Comparison of ENCODE assay signal across 9 cellular contexts in the genomic region with DNA sequence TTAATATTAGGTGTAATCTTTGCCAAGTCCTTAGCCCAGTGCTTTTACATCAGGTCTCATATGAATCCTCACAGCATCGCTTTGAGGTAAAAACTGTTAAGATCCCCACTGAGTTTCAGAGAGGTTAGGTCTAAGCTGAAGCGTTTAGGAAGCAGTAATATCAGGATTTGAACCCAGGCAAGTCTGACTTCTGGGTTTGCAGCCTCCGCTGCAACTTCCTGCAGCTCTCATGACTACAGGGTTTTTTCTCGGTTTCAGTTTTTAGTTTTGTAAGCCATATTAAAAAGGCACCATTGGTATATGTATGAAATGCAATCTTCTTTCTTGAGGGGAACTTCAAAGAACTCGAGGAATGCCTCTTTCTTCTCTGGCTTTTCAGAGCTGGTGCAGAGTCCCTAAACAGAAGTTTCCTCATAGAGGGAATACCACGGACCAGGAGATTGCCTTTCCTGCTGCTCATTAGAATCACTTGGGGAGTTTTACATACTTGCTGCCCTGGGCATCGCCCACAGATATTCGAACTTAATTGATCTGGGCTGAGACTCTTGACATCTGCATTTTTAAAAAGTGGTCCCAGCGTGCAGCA. TPM values are rescaled to one million over a fixed set of nuclear protein-coding genes. Genes with fewer than 3 reads are reported as not detected.
DNase-seq lines count a peak whose midpoint lies in the region; ATAC-seq and TF ChIP-seq lines count a peak whose summit lies in the region.
"Had no signal": no experiment of that assay in that cellular context is flagged by ENCODE, and none has a peak within 500 bp of the region (broad histone marks: within the 10 kb centered on the region; RNA-seq: fewer than 3 reads in every experiment).

No MANE protein-coding gene starts in this region.

- H3K36me3 ChIP-seq in vagina = no peaks in the 10 kb centered on the region

- H3K9me3 ChIP-seq in vagina = no peaks in the 10 kb centered on the region

- no peaks in the 10 kb centered on the region for H3K27me3 Mint-ChIP-seq in endothelial cell (ENCODE audit: unreplicated experiment)

- TF ChIP-seq CTCF in vagina (IDR thresholded peaks at IDR 0.05) (no peak), endothelial cell (IDR thresholded peaks at IDR 0.05; ENCODE audit: unreplicated experiment) (no peak)

- no peak overlapping the region for H3K4me3 Mint-ChIP-seq in endothelial cell (ENCODE audit: unreplicated experiment)

- no peak overlapping the region for H3K27ac Mint-ChIP-seq in endothelial cell (ENCODE audit: unreplicated experiment)

- intact Hi-C loops in vagina (cut with DNase I) = no loop called here

- peaks cover 36% of the 10 kb centered on the region for H3K4me1 ChIP-seq in vagina

- H3K27ac ChIP-seq in epithelial cell of prostate (peak overlapping the region; percentile 83), vagina (no peak overlapping the region)

- no peak overlapping the region for H3K4me3 ChIP-seq in vagina

- ATAC-seq in GM19468 (IDR thresholded peaks at IDR 0.05; ENCODE audit: extremely low read depth, unreplicated experiment) = peak; percentile 37
- peak; percentile 45 for ATAC-seq in HG03565 (IDR thresholded peaks at IDR 0.05; ENCODE audit: unreplicated experiment)

- H3K4me1 Mint-ChIP-seq in endothelial cell (ENCODE audit: unreplicated experiment) = peaks cover 28% of the 10 kb centered on the region

- H3K36me3 Mint-ChIP-seq in endothelial cell (ENCODE audit: low read depth, unreplicated experiment) = no peaks in the 10 kb centered on the region

- DNase-seq in ELF-1 (ENCODE audit: low read depth, low spot score) (peak; percentile 53), epithelial cell of prostate (ENCODE audit: low read depth, low spot score) (no peak), medulla oblongata (ENCODE audit: extremely low spot score) (no peak), vagina (ENCODE audit: extremely low spot score in 2 of 2) (no peak), endothelial cell (ENCODE audit: low spot score) (no peak), DMS79 (lab: John Stamatoyannopoulos, UW) (no peak)
- DNase-seq: H7 had no signal

- TF ChIP-seq POLR2A in vagina (IDR thresholded peaks at IDR 0.05) = no peak

- H3K9me3 Mint-ChIP-seq in endothelial cell (ENCODE audit: unreplicated experiment) = no peaks in the 10 kb centered on the region

- no peaks in the 10 kb centered on the region for H3K27me3 ChIP-seq in vagina

RNA-seq across cellular contexts. Expression of a gene that starts 6.5 kb away (rescaled TPM):
- total RNA-seq in vagina = 13.3 TPM
- total RNA-seq in endothelial cell (ENCODE audit: unreplicated experiment) = 17.8 TPM
